23 cellular contexts compared by ENCODE assay signal in genomic region chr10:24128066-24128751, GRCh38.
DNase-seq lines count a peak whose midpoint lies in the region; ATAC-seq, FAIRE-seq and TF ChIP-seq lines count a peak whose summit lies in the region.
"Had no signal": no experiment of that assay in that cellular context is flagged by ENCODE, and none has a peak within 500 bp of the region (broad histone marks: within the 10 kb centered on the region; RNA-seq: fewer than 3 reads in every experiment).

No MANE protein-coding gene starts in this region.

- H3K4me3 ChIP-seq in BLaER1 treated with 17β-estradiol and CSF1 and Interleukin-3, amounts not matched to agents 10 nM and 100 nM, result no peak overlapping the region
- peak overlapping the region; percentile 25 for H3K4me3 ChIP-seq in adipocyte (ENCODE audit: low read length)
- H3K4me3 ChIP-seq: cardiac muscle cell, lower lobe of right lung, testis had no signal

- H3K4me2 ChIP-seq in BLaER1 treated with 17β-estradiol and CSF1 and Interleukin-3, amounts not matched to agents 10 nM and 100 nM, result peak overlapping the region in 9 of 11 experiments; percentile 1 to 68 (median 58); a peak in 16 of 22 replicates
- H3K4me2 ChIP-seq: SK-N-SH had no signal

- ATAC-seq in HG02678 (IDR thresholded peaks at IDR 0.05; ENCODE audit: unreplicated experiment) (no peak), GM18909 (IDR thresholded peaks at IDR 0.05; ENCODE audit: poor library complexity, unreplicated experiment) (no peak), GM19463 (IDR thresholded peaks at IDR 0.05; ENCODE audit: unreplicated experiment) (no peak)
- ATAC-seq: lower lobe of right lung; stimulated activated memory B cell treated with anti-CD40 and anti-IgM and Interleukin-4, amounts not matched to agents 10 μg/mL and 1 μg/mL and 100 μg/mL, for 72 hours had no signal

- H3K9ac ChIP-seq in BLaER1 treated with 17β-estradiol and CSF1 and Interleukin-3, amounts not matched to agents 10 nM and 100 nM, result no peak overlapping the region
- no peak overlapping the region for H3K9ac ChIP-seq in adipocyte (ENCODE audit: low read length)
- H3K9ac ChIP-seq: SK-N-SH had no signal

- H3K27ac Mint-ChIP-seq in neural crest cell (ENCODE audit: unreplicated experiment), result peak overlapping the region; percentile 78
- H3K27ac Mint-ChIP-seq: activated B cell treated with CpG ODN at 0.5 μM for 24 hours; activated CD4-positive, alpha-beta memory T cell treated with anti-CD3 and anti-CD28 coated beads, Interleukin-2, amount 10 ng/mL, durations not matched to agents 7 days and 5 days; stimulated activated memory B cell treated with anti-CD40 and anti-IgM and Interleukin-4, amounts not matched to agents 10 μg/mL and 1 μg/mL and 100 μg/mL, for 72 hours had no signal

- no peaks in the 10 kb centered on the region for H4K20me1 ChIP-seq in BLaER1 treated with 17β-estradiol and CSF1 and Interleukin-3, amounts not matched to agents 10 nM and 100 nM

- DNase-seq in adipocyte (ENCODE audit: low read depth) (no peak), neural crest cell (ENCODE audit: low read depth, low spot score) (peak; percentile 6), NCI-H69 (lab: John Stamatoyannopoulos, UW) (no peak)
- DNase-seq: activated B cell treated with CpG ODN at 0.5 μM for 24 hours; activated CD4-positive, alpha-beta memory T cell treated with anti-CD3 and anti-CD28 coated beads, Interleukin-2, amount 10 ng/mL, durations not matched to agents 7 days and 5 days; activated gamma-delta T cell; activated T-cell treated with anti-CD3 and anti-CD28 coated beads for 4 hours; amniotic stem cell; DMS 273 treated with DMSO at 0.1 percent for 48 hours; GF-D8; Karpas-422; lower lobe of right lung; NCI-H187 treated with DMSO at 0.1 percent for 48 hours; SK-N-SH; testis had no signal

- H3K27me3 ChIP-seq in BLaER1 treated with 17β-estradiol and CSF1 and Interleukin-3, amounts not matched to agents 10 nM and 100 nM, result no peaks in the 10 kb centered on the region
- no peaks in the 10 kb centered on the region for H3K27me3 ChIP-seq in adipocyte (replicated peaks; ENCODE audit: control insufficient read depth, insufficient read depth, low read length)
- H3K27me3 ChIP-seq: cardiac muscle cell, testis had no signal

- H3K36me3 Mint-ChIP-seq in neural crest cell (ENCODE audit: low read depth), result no peaks in the 10 kb centered on the region
- H3K36me3 Mint-ChIP-seq: stimulated activated memory B cell treated with anti-CD40 and anti-IgM and Interleukin-4, amounts not matched to agents 10 μg/mL and 1 μg/mL and 100 μg/mL, for 72 hours had no signal

- H3K27me3 Mint-ChIP-seq in neural crest cell (ENCODE audit: low read depth), result peaks cover 32% of the 10 kb centered on the region
- H3K27me3 Mint-ChIP-seq: activated B cell treated with CpG ODN at 0.5 μM for 24 hours; activated CD4-positive, alpha-beta memory T cell treated with anti-CD3 and anti-CD28 coated beads, Interleukin-2, amount 10 ng/mL, durations not matched to agents 7 days and 5 days; stimulated activated memory B cell treated with anti-CD40 and anti-IgM and Interleukin-4, amounts not matched to agents 10 μg/mL and 1 μg/mL and 100 μg/mL, for 72 hours had no signal

- H3K27ac ChIP-seq in BLaER1 treated with 17β-estradiol and CSF1 and Interleukin-3, amounts not matched to agents 10 nM and 100 nM, result no peak overlapping the region
- H3K27ac ChIP-seq: cardiac muscle cell, lower lobe of right lung, testis had no signal

- no peaks in the 10 kb centered on the region for H3K9me3 Mint-ChIP-seq in neural crest cell
- H3K9me3 Mint-ChIP-seq: activated B cell treated with CpG ODN at 0.5 μM for 24 hours; activated CD4-positive, alpha-beta memory T cell treated with anti-CD3 and anti-CD28 coated beads, Interleukin-2, amount 10 ng/mL, durations not matched to agents 7 days and 5 days had no signal

- H3K4me1 Mint-ChIP-seq in neural crest cell, result peaks cover 28% of the 10 kb centered on the region
- H3K4me1 Mint-ChIP-seq: activated B cell treated with CpG ODN at 0.5 μM for 24 hours; activated CD4-positive, alpha-beta memory T cell treated with anti-CD3 and anti-CD28 coated beads, Interleukin-2, amount 10 ng/mL, durations not matched to agents 7 days and 5 days; stimulated activated memory B cell treated with anti-CD40 and anti-IgM and Interleukin-4, amounts not matched to agents 10 μg/mL and 1 μg/mL and 100 μg/mL, for 72 hours had no signal

- no peak for TF ChIP-seq CTCF in neural crest cell (conservative IDR thresholded peaks at IDR 0.05)

- H3K4me3 Mint-ChIP-seq in neural crest cell, result peak overlapping the region; percentile 21
- H3K4me3 Mint-ChIP-seq: activated B cell treated with CpG ODN at 0.5 μM for 24 hours; activated CD4-positive, alpha-beta memory T cell treated with anti-CD3 and anti-CD28 coated beads, Interleukin-2, amount 10 ng/mL, durations not matched to agents 7 days and 5 days; stimulated activated memory B cell treated with anti-CD40 and anti-IgM and Interleukin-4, amounts not matched to agents 10 μg/mL and 1 μg/mL and 100 μg/mL, for 72 hours had no signal

- FAIRE-seq in islet of Langerhans (lab: Jason Lieb, UNC), result peak; percentile 60
- FAIRE-seq: RCC 7860 had no signal

- no peaks in the 10 kb centered on the region for H3K36me3 ChIP-seq in BLaER1 treated with 17β-estradiol and CSF1 and Interleukin-3, amounts not matched to agents 10 nM and 100 nM
- no peaks in the 10 kb centered on the region for H3K36me3 ChIP-seq in adipocyte (ENCODE audit: control insufficient read depth, insufficient read depth, low read length, severe bottlenecking)
- H3K36me3 ChIP-seq: cardiac muscle cell, lower lobe of right lung had no signal

- 0 out of 22 replicates have a peak, but pooled peaks cover 0 to 4% (median 0%) of the 10 kb centered on the region in 11 experiments for H3K9me3 ChIP-seq in BLaER1 treated with 17β-estradiol and CSF1 and Interleukin-3, amounts not matched to agents 10 nM and 100 nM (replicated peaks in 1 of 11)
- H3K9me3 ChIP-seq in adipocyte (ENCODE audit: control insufficient read depth, low read length), result no peaks in the 10 kb centered on the region
- H3K9me3 ChIP-seq: lower lobe of right lung, SK-N-SH, testis had no signal

- peaks cover 0 to 15% (median 12%) of the 10 kb centered on the region in 10 experiments; a peak in 15 of 20 replicates for H3K4me1 ChIP-seq in BLaER1 treated with 17β-estradiol and CSF1 and Interleukin-3, amounts not matched to agents 10 nM and 100 nM
- peaks cover 24% of the 10 kb centered on the region for H3K4me1 ChIP-seq in adipocyte (ENCODE audit: control insufficient read depth, insufficient read depth, low read length)
- H3K4me1 ChIP-seq: lower lobe of right lung had no signal
